In the genomic region with DNA sequence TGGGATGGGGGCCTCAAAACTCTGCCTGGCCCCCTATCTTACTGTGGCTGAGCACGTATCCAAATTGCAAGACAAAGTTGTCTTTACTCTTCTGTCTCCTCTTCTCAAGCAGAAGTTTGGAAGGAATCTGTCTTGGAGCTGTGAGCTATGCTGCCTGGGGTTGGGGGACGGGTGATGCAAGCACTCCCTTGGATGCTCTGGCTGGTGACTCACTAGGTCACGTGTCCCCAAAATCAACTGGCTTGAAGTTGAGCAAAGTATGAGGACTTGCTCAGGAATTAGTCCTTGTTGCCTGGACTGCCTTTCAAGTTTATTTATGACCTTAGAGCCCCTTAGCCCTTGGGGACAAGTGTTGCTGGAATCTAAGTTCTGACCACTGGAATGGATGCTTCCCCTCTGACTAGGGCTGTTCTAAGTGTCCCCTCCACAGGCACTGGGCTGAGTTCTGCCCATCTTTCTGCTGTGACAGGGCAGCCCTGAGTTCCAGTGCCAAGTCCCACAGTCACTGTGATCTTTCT, we compare ENCODE assay signal across 8 cellular contexts.
DNase-seq lines count a peak whose midpoint lies in the region; ATAC-seq and TF ChIP-seq lines count a peak whose summit lies in the region.

No MANE protein-coding gene starts in this region.

- H3K4me3 ChIP-seq in SJSA1 (no peak overlapping the region), heart left ventricle (no peak overlapping the region), neuronal stem cell (ENCODE audit: low read length in 2 of 2) (no peak overlapping the region)

- H4K8ac ChIP-seq in neuronal stem cell (ENCODE audit: low read depth, low read length): no peak overlapping the region

- H3K4me1 Mint-ChIP-seq in type B pancreatic cell (ENCODE audit: unreplicated experiment): peaks cover 9% of the 10 kb centered on the region

- no peak overlapping the region for H2BK120ac ChIP-seq in neuronal stem cell (ENCODE audit: low read depth, low read length)

- H2AK5ac ChIP-seq in neuronal stem cell (ENCODE audit: low read depth, low read length): no peak overlapping the region

- no peak overlapping the region for H4K91ac ChIP-seq in neuronal stem cell (ENCODE audit: low read depth, low read length, poor library complexity)

- peak in 3 of 4 donors; percentile 83 to 97 (median 87) for ATAC-seq in heart left ventricle
- ATAC-seq in HG03280 (IDR thresholded peaks at IDR 0.05; ENCODE audit: unreplicated experiment): no peak
- no peak for ATAC-seq in GM18498 (IDR thresholded peaks at IDR 0.05; ENCODE audit: unreplicated experiment)

- H2BK5ac ChIP-seq in neuronal stem cell (ENCODE audit: low read length): no peak overlapping the region

- H3K27me3 Mint-ChIP-seq in type B pancreatic cell: no peaks in the 10 kb centered on the region

- no peaks in the 10 kb centered on the region for H3K36me3 Mint-ChIP-seq in type B pancreatic cell

- no peak for TF ChIP-seq POLR2A in heart left ventricle (IDR thresholded peaks at IDR 0.05)

- H3K36me3 ChIP-seq in SJSA1 (no peaks in the 10 kb centered on the region), heart left ventricle (no peaks in the 10 kb centered on the region), neuronal stem cell (replicated peaks in 1 of 2; ENCODE audit: control insufficient read depth in 2 of 2, insufficient read depth in 2 of 2, low read length in 2 of 2) (no peaks in the 10 kb centered on the region)

- H3K14ac ChIP-seq in neuronal stem cell (ENCODE audit: low read length): no peak overlapping the region

- H3K23ac ChIP-seq in neuronal stem cell (ENCODE audit: low read depth, low read length, poor library complexity): no peak overlapping the region

- H2BK12ac ChIP-seq in neuronal stem cell (ENCODE audit: low read length): no peak overlapping the region

- no peaks in the 10 kb centered on the region for H3K9me3 ChIP-seq in SJSA1 (replicated peaks)
- H3K9me3 ChIP-seq in heart left ventricle: peaks cover 0 to 2% (median 0%) of the 10 kb centered on the region in 12 donors
- no peaks in the 10 kb centered on the region for H3K9me3 ChIP-seq in neuronal stem cell (replicated peaks in 1 of 2; ENCODE audit: control insufficient read depth in 2 of 2, insufficient read depth in 1 of 2, low read depth in 1 of 2, low read length in 2 of 2)

- H3K79me1 ChIP-seq in neuronal stem cell (ENCODE audit: low read depth, low read length): no peaks in the 10 kb centered on the region

- no peak overlapping the region for H3K9ac ChIP-seq in neuronal stem cell (ENCODE audit: low read depth, low read length, poor library complexity)

- no peak overlapping the region for H2AFZ ChIP-seq in neuronal stem cell (ENCODE audit: low read length)

- peaks cover 11% of the 10 kb centered on the region for H3K9me3 Mint-ChIP-seq in type B pancreatic cell

- H3K27ac ChIP-seq in SJSA1: peak overlapping the region; percentile 96
- peak overlapping the region in 4 of 12 donors; percentile 9 to 43 (median 21) for H3K27ac ChIP-seq in heart left ventricle
- no peak overlapping the region for H3K27ac ChIP-seq in neuronal stem cell (replicated peaks; ENCODE audit: low read length)

- H3K27ac Mint-ChIP-seq in type B pancreatic cell: peak overlapping the region; percentile 81

- intact Hi-C loops in heart left ventricle (cut with DNase I): no loop called here

- H3K4ac ChIP-seq in neuronal stem cell (ENCODE audit: low read length): no peak overlapping the region

- DNase-seq in HCEC 1CT (peak; percentile 91), SJSA1 (ENCODE audit: low read depth in 1 of 2, low spot score in 2 of 2) (peak; percentile 86 to 89), heart left ventricle (peak in 3 of 5 donors; percentile 16 to 61 (median 43)), type B pancreatic cell (ENCODE audit: extremely low spot score, unreplicated experiment) (no peak), neuronal stem cell (ENCODE audit: low spot score) (no peak), OCI-M2 (lab: John Stamatoyannopoulos, UW; ENCODE audit: unreplicated experiment) (no peak)

- H3K4me3 Mint-ChIP-seq in type B pancreatic cell: no peak overlapping the region

- no peak overlapping the region for H3K18ac ChIP-seq in neuronal stem cell (ENCODE audit: low read length)

- WGBS in heart left ventricle, 4 donors: 71 to 88% (median 79%) methylated on average over 3 of the region's 3 CpGs
- WGBS in neuronal stem cell (ENCODE audit: extremely low coverage in 2 of 2, insufficient read length in 2 of 2, insufficient replicate concordance in 1 of 2), 2 donors: no CpG with 5 or more reads among the region's 3 CpGs

- no peaks in the 10 kb centered on the region for H3K27me3 ChIP-seq in SJSA1 (replicated peaks)
- no peaks in the 10 kb centered on the region for H3K27me3 ChIP-seq in heart left ventricle
- H3K27me3 ChIP-seq in neuronal stem cell (ENCODE audit: control insufficient read depth in 3 of 3, insufficient read depth in 3 of 3, low read depth in 1 of 3, low read length in 3 of 3): no peaks in the 10 kb centered on the region

- TF ChIP-seq CTCF in heart left ventricle (IDR thresholded peaks at IDR 0.05): no peak
- no peak for TF ChIP-seq CTCF in type B pancreatic cell (conservative IDR thresholded peaks at IDR 0.05)

- no peak overlapping the region for H2BK15ac ChIP-seq in neuronal stem cell (ENCODE audit: low read length)

- H3K4me1 ChIP-seq in SJSA1 (replicated peaks) (peaks cover 24% of the 10 kb centered on the region), heart left ventricle (peaks cover 0 to 16% (median 0%) of the 10 kb centered on the region in 12 donors), neuronal stem cell (ENCODE audit: control insufficient read depth in 2 of 2, insufficient read depth in 1 of 2, low read depth in 1 of 2, low read length in 2 of 2) (peaks cover 6 to 9% of the 10 kb centered on the region in 2 donors)

- no peak overlapping the region for H3K4me2 ChIP-seq in neuronal stem cell (ENCODE audit: insufficient read depth, low read length, poor library complexity, severe bottlenecking)

Comparison
In these comparisons a context has a peak if more than half of its experiments do, and no peak if none do; other contexts are left out.
1. DNase-seq: peak in HCEC 1CT (single experiment), SJSA1 (2 of 2) and heart left ventricle (3 of 5); none in type B pancreatic cell (single experiment), neuronal stem cell (single experiment) and OCI-M2 (single experiment).
2. ATAC-seq: peak in heart left ventricle (3 of 4); none in HG03280 (single experiment) and GM18498 (single experiment).